Comparison of ENCODE assay signal across 8 cellular contexts in genomic region chr10:110495731-110496552, GRCh38. TPM values are rescaled to one million over a fixed set of nuclear protein-coding genes. Genes with fewer than 3 reads are reported as not detected.
DNase-seq lines count a peak whose midpoint lies in the region; ATAC-seq lines count a peak whose summit lies in the region.

No MANE protein-coding gene starts in this region.

- POLR2A ChIA-PET in activated CD4-positive, alpha-beta T cell treated with anti-CD3 and anti-CD28 coated beads for 36 hours (lab: Charles Lee) = interaction anchor here (0.8 to 1.7 kb wide), 3 partner anchors 81 to 141 kb away, joined by 3 read pairs; no protein-coding TSS in a partner anchor

- DNase-seq in activated CD8-positive, alpha-beta memory T cell treated with anti-CD3 and anti-CD28 coated beads, Interleukin-2, amount 10 ng/mL, durations not matched to agents 7 days and 5 days = peak; percentile 63
- no peak for DNase-seq in activated CD8-positive, alpha-beta memory T cell treated with anti-CD3 and anti-CD28 coated beads for 24 hours
- peak; percentile 86 for DNase-seq in activated CD4-positive, alpha-beta T cell treated with anti-CD3 and anti-CD28 coated beads for 36 hours
- DNase-seq in dermis blood vessel endothelial cell (peak; percentile 82), mesenchymal stem cell (peak; percentile 82), NCI-H446 (lab: John Stamatoyannopoulos, UW) (no peak)
- peak; percentile 68 for DNase-seq in stimulated activated naive CD8-positive, alpha-beta T cell treated with anti-CD3 and anti-CD28 coated beads, Interleukin-15, Interleukin-2, amounts not matched to agents 100 U/mL and 50 U/mL, for 24 hours

- H2AK5ac ChIP-seq in mesenchymal stem cell (ENCODE audit: low read length, severe bottlenecking) = peak overlapping the region; percentile 95

- H3K27me3 Mint-ChIP-seq in activated CD8-positive, alpha-beta memory T cell treated with anti-CD3 and anti-CD28 coated beads, Interleukin-2, amount 10 ng/mL, durations not matched to agents 7 days and 5 days = no peaks in the 10 kb centered on the region
- H3K27me3 Mint-ChIP-seq in activated CD4-positive, alpha-beta T cell treated with anti-CD3 and anti-CD28 coated beads for 36 hours = no peaks in the 10 kb centered on the region

- no peaks in the 10 kb centered on the region for H3K27me3 ChIP-seq in mesenchymal stem cell (ENCODE audit: control insufficient read depth in 1 of 2, insufficient read depth in 1 of 2, low read length in 2 of 2)

- H3K4me2 ChIP-seq in mesenchymal stem cell (ENCODE audit: low read length, poor library complexity, severe bottlenecking) = peak overlapping the region; percentile 74

- intact Hi-C loops in activated CD4-positive, alpha-beta T cell treated with anti-CD3 and anti-CD28 coated beads for 36 hours (cut with DNase I, micrococcal nuclease) = loop anchor here (1.0 to 5.0 kb wide), 10 partner anchors 51 to 574 kb away; partner anchors contain the start of genes BBIP1 (in 1 of the 2), SHOC2 (in 1 of the 2) and XPNPEP1 (in 1 of the 2)

- H3K9me3 Mint-ChIP-seq in activated CD8-positive, alpha-beta memory T cell treated with anti-CD3 and anti-CD28 coated beads, Interleukin-2, amount 10 ng/mL, durations not matched to agents 7 days and 5 days (ENCODE audit: low read depth) = no peaks in the 10 kb centered on the region
- H3K9me3 Mint-ChIP-seq in activated CD4-positive, alpha-beta T cell treated with anti-CD3 and anti-CD28 coated beads for 36 hours (ENCODE audit: low read depth) = no peaks in the 10 kb centered on the region

- H3K27ac Mint-ChIP-seq in activated CD8-positive, alpha-beta memory T cell treated with anti-CD3 and anti-CD28 coated beads, Interleukin-2, amount 10 ng/mL, durations not matched to agents 7 days and 5 days = peak overlapping the region; percentile 87
- peak overlapping the region; percentile 84 for H3K27ac Mint-ChIP-seq in activated CD4-positive, alpha-beta T cell treated with anti-CD3 and anti-CD28 coated beads for 36 hours

- H3K14ac ChIP-seq in mesenchymal stem cell (ENCODE audit: low read length in 2 of 2) = peak overlapping the region in 1 of 2 experiments; percentile 30

- H4K91ac ChIP-seq in mesenchymal stem cell (ENCODE audit: low read length) = peak overlapping the region; percentile 14

- H3K79me1 ChIP-seq in mesenchymal stem cell (replicated peaks; ENCODE audit: low read length, poor library complexity, severe bottlenecking) = peaks cover 10% of the 10 kb centered on the region

- no peak overlapping the region for H2BK120ac ChIP-seq in mesenchymal stem cell (ENCODE audit: low read depth, low read length)

- H3K27ac ChIP-seq in mesenchymal stem cell (ENCODE audit: low read length, poor library complexity, severe bottlenecking) = peak overlapping the region; percentile 97

- peaks cover 24% of the 10 kb centered on the region for H3K4me1 ChIP-seq in mesenchymal stem cell (ENCODE audit: control insufficient read depth, insufficient read depth, low read depth, low read length)

- H3K23ac ChIP-seq in mesenchymal stem cell (ENCODE audit: low read length in 2 of 2) = no peak overlapping the region

- peaks cover 2 to 8% of the 10 kb centered on the region in 2 experiments for H3K36me3 ChIP-seq in mesenchymal stem cell (ENCODE audit: control insufficient read depth in 1 of 2, insufficient read depth in 2 of 2, low read depth in 1 of 2, low read length in 2 of 2)

- H3K4ac ChIP-seq in mesenchymal stem cell (ENCODE audit: low read depth in 1 of 2, low read length in 2 of 2) = no peak overlapping the region

- H3K9ac ChIP-seq in mesenchymal stem cell (ENCODE audit: low read length) = peak overlapping the region; percentile 98

- CTCF ChIA-PET in activated CD8-positive, alpha-beta memory T cell treated with anti-CD3 and anti-CD28 coated beads, Interleukin-2, amount 10 ng/mL, durations not matched to agents 7 days and 5 days (lab: Charles Lee) = interaction anchor here (1.2 to 1.3 kb wide), 3 partner anchors 11 to 162 kb away, joined by 3 to 9 read pairs (median 3); no protein-coding TSS in a partner anchor
- CTCF ChIA-PET in activated CD4-positive, alpha-beta T cell treated with anti-CD3 and anti-CD28 coated beads for 36 hours (lab: Charles Lee) = interaction anchor here (0.6 to 1.3 kb wide), 5 partner anchors 12 to 141 kb away, joined by 3 to 10 read pairs (median 3); no protein-coding TSS in a partner anchor

- peak overlapping the region; percentile 36 for H2BK15ac ChIP-seq in mesenchymal stem cell (ENCODE audit: low read depth, poor library complexity, severe bottlenecking)

- H3K4me3 Mint-ChIP-seq in activated CD8-positive, alpha-beta memory T cell treated with anti-CD3 and anti-CD28 coated beads, Interleukin-2, amount 10 ng/mL, durations not matched to agents 7 days and 5 days = peak overlapping the region; percentile 99
- H3K4me3 Mint-ChIP-seq in activated CD4-positive, alpha-beta T cell treated with anti-CD3 and anti-CD28 coated beads for 36 hours = peak overlapping the region; percentile 95

- peak overlapping the region; percentile 19 for H2AFZ ChIP-seq in mesenchymal stem cell (ENCODE audit: low read depth, low read length)

- peak overlapping the region; percentile 51 to 95 for H3K4me3 ChIP-seq in mesenchymal stem cell (ENCODE audit: insufficient read depth in 1 of 2, low read depth in 1 of 2, low read length in 2 of 2)

- no peak for ATAC-seq in activated CD8-positive, alpha-beta memory T cell treated with anti-CD3 and anti-CD28 coated beads, Interleukin-2, amount 10 ng/mL, durations not matched to agents 7 days and 5 days
- peak; percentile 57 for ATAC-seq in activated CD4-positive, alpha-beta T cell treated with anti-CD3 and anti-CD28 coated beads for 36 hours
- peak; percentile 49 for ATAC-seq in stimulated activated naive CD8-positive, alpha-beta T cell treated with anti-CD3 and anti-CD28 coated beads, Interleukin-15, Interleukin-2, amounts not matched to agents 100 U/mL and 50 U/mL, for 24 hours
- ATAC-seq in GM19351 (IDR thresholded peaks at IDR 0.05; ENCODE audit: unreplicated experiment) = no peak

- peaks cover 38% of the 10 kb centered on the region for H3K4me1 Mint-ChIP-seq in activated CD8-positive, alpha-beta memory T cell treated with anti-CD3 and anti-CD28 coated beads, Interleukin-2, amount 10 ng/mL, durations not matched to agents 7 days and 5 days
- H3K4me1 Mint-ChIP-seq in activated CD4-positive, alpha-beta T cell treated with anti-CD3 and anti-CD28 coated beads for 36 hours = peaks cover 30% of the 10 kb centered on the region

- H3K18ac ChIP-seq in mesenchymal stem cell (ENCODE audit: low read depth in 1 of 2, low read length in 2 of 2) = peak overlapping the region; percentile 2 to 34

- H3K9me3 ChIP-seq in mesenchymal stem cell (ENCODE audit: control insufficient read depth, low read length) = no peaks in the 10 kb centered on the region

- peak overlapping the region in 1 of 2 experiments; percentile 75 for H2BK12ac ChIP-seq in mesenchymal stem cell (ENCODE audit: low read length in 2 of 2)

- peaks cover 35% of the 10 kb centered on the region for H3K36me3 Mint-ChIP-seq in activated CD8-positive, alpha-beta memory T cell treated with anti-CD3 and anti-CD28 coated beads, Interleukin-2, amount 10 ng/mL, durations not matched to agents 7 days and 5 days
- H3K36me3 Mint-ChIP-seq in activated CD4-positive, alpha-beta T cell treated with anti-CD3 and anti-CD28 coated beads for 36 hours (ENCODE audit: low read depth) = peaks cover 38% of the 10 kb centered on the region

- peak overlapping the region; percentile 10 for H4K8ac ChIP-seq in mesenchymal stem cell (ENCODE audit: low read length)

- H2BK5ac ChIP-seq in mesenchymal stem cell (ENCODE audit: low read depth, low read length, poor library complexity, severe bottlenecking) = peak overlapping the region; percentile 94

- WGBS in mesenchymal stem cell = 15% methylated on average over 25 of the region's 25 CpGs

RNA-seq across cellular contexts. Expression of gene DUSP5, which starts 1.8 kb away (rescaled TPM):
- 100 to 1,000 TPM; 102 to 223 TPM for total RNA-seq in activated CD8-positive, alpha-beta memory T cell treated with anti-CD3 and anti-CD28 coated beads, Interleukin-2, amount 10 ng/mL, durations not matched to agents 7 days and 5 days
- total RNA-seq in activated CD4-positive, alpha-beta T cell treated with anti-CD3 and anti-CD28 coated beads for 36 hours = 10 to 100 TPM; 60.9 to 70.7 TPM
- total RNA-seq in dermis blood vessel endothelial cell = 20.9 and 31.3 TPM in 2 replicates
- polyA plus RNA-seq in mesenchymal stem cell (2013, experiment 1 of 2) = 4.4 TPM
- polyA plus RNA-seq in mesenchymal stem cell (2013, experiment 2 of 2) = 4.4 TPM

Comparison
In these comparisons a context has a peak if more than half of its experiments do, and no peak if none do; other contexts are left out.
1. DNase-seq: peak in activated CD8-positive, alpha-beta memory T cell treated with anti-CD3 and anti-CD28 coated beads, Interleukin-2, amount 10 ng/mL, durations not matched to agents 7 days and 5 days (single experiment), activated CD4-positive, alpha-beta T cell treated with anti-CD3 and anti-CD28 coated beads for 36 hours (single experiment), dermis blood vessel endothelial cell (single experiment), mesenchymal stem cell (single experiment) and stimulated activated naive CD8-positive, alpha-beta T cell treated with anti-CD3 and anti-CD28 coated beads, Interleukin-15, Interleukin-2, amounts not matched to agents 100 U/mL and 50 U/mL, for 24 hours (single experiment); none in activated CD8-positive, alpha-beta memory T cell treated with anti-CD3 and anti-CD28 coated beads for 24 hours (single experiment) and NCI-H446 (0 of 2).
2. ATAC-seq: peak in activated CD4-positive, alpha-beta T cell treated with anti-CD3 and anti-CD28 coated beads for 36 hours (single experiment) and stimulated activated naive CD8-positive, alpha-beta T cell treated with anti-CD3 and anti-CD28 coated beads, Interleukin-15, Interleukin-2, amounts not matched to agents 100 U/mL and 50 U/mL, for 24 hours (single experiment); none in activated CD8-positive, alpha-beta memory T cell treated with anti-CD3 and anti-CD28 coated beads, Interleukin-2, amount 10 ng/mL, durations not matched to agents 7 days and 5 days (single experiment) and GM19351 (single experiment).